30 cellular contexts compared by ENCODE assay signal in genomic region chr17:57404807-57405485, GRCh38.
DNase-seq lines count a peak whose midpoint lies in the region; ATAC-seq, FAIRE-seq and TF ChIP-seq lines count a peak whose summit lies in the region.
"Had no signal": no experiment of that assay in that cellular context is flagged by ENCODE, and none has a peak within 500 bp of the region (broad histone marks: within the 10 kb centered on the region; RNA-seq: fewer than 3 reads in every experiment).

No MANE protein-coding gene starts in this region.

- no peak for TF ChIP-seq EP300 in K562 (IDR thresholded peaks at IDR 0.05; ENCODE audit: low read length)

- no peak overlapping the region for H3K4me2 ChIP-seq in K562 (ENCODE audit: insufficient read depth, low read length)

- peaks cover 25% of the 10 kb centered on the region for H3K36me3 Mint-ChIP-seq in nephron progenitor cell (ENCODE audit: low read depth)
- H3K36me3 Mint-ChIP-seq in stimulated activated effector memory CD8-positive, alpha-beta T cell treated with anti-CD3 and anti-CD28 coated beads, Interleukin-12 subunit alpha, Interleukin-12 subunit beta, amount 100 ng/mL, for 72 hours: peaks cover 28% of the 10 kb centered on the region

- POLR2A ChIA-PET in K562 (lab: Yijun Ruan, JAX): no interaction called here

- H3K4me3 ChIP-seq in left ventricle myocardium inferior (no peak overlapping the region), K562 (no peak overlapping the region)
- H3K4me3 ChIP-seq: lower lobe of right lung, sigmoid colon, transverse colon had no signal

- CTCF ChIA-PET in K562 (lab: Yijun Ruan, JAX; ENCODE audit: low intra/inter-chr PET ratio): interaction anchor here (2.2 kb wide), 1 partner anchor 162 kb away, joined by 7 read pairs; no protein-coding TSS in a partner anchor

- H3K4me3 Mint-ChIP-seq in nephron progenitor cell: no peak overlapping the region
- no peak overlapping the region for H3K4me3 Mint-ChIP-seq in stimulated activated effector memory CD8-positive, alpha-beta T cell treated with anti-CD3 and anti-CD28 coated beads, Interleukin-12 subunit alpha, Interleukin-12 subunit beta, amount 100 ng/mL, for 72 hours
- H3K4me3 Mint-ChIP-seq: activated naive CD8-positive, alpha-beta T cell; activated T-cell treated with anti-CD3 and anti-CD28 coated beads, Interleukin-2, amount 50 U/mL, for 24 hours; CD4-positive, alpha-beta memory T cell; endodermal cell had no signal

- WGBS in K562 (ENCODE audit: insufficient coverage, low coverage, missing lambda C conversion rate): 94% methylated on average over 5 of the region's 5 CpGs

- DNase-seq in left ventricle myocardium inferior: no peak
- no peak for DNase-seq in cardiac septum (ENCODE audit: low spot score)
- DNase-seq in K562 (ENCODE audit: extremely low read depth in 1 of 4, low spot score in 3 of 4): no peak
- DNase-seq in nephron progenitor cell: no peak
- no peak for DNase-seq in stimulated activated effector memory CD8-positive, alpha-beta T cell treated with anti-CD3 and anti-CD28 coated beads, Interleukin-12 subunit alpha, Interleukin-12 subunit beta, amount 100 ng/mL, for 72 hours (ENCODE audit: low spot score in 2 of 2)
- no peak for DNase-seq in foreskin keratinocyte
- no peak for DNase-seq in activated T-cell treated with anti-CD3 and anti-CD28 coated beads for 4 hours
- DNase-seq in GOT3 (lab: John Stamatoyannopoulos, UW): no peak
- DNase-seq: activated CD4-positive, alpha-beta T cell treated with anti-CD3 and anti-CD28 coated beads for 4 hours; activated effector memory CD4-positive, alpha-beta T cell treated with anti-CD3 and anti-CD28 coated beads, Interleukin-2, amount 50 U/mL, for 16 hours; activated T-cell treated with anti-CD3 and anti-CD28 coated beads, Interleukin-2, amount 50 U/mL, for 24 hours; CD4-positive, alpha-beta memory T cell; endodermal cell; head of caudate nucleus; lower lobe of right lung; NCI-H1436 treated with DMSO at 0.1 percent for 48 hours; NCI-H2107; NCI-H345; sigmoid colon; stimulated activated CD4-positive, alpha-beta T cell treated with anti-CD3 and anti-CD28 coated beads, Interleukin-4, amount 100 ng/mL, for 24 hours; SW 1271; T1000; transverse colon had no signal

- no peaks in the 10 kb centered on the region for H3K27me3 Mint-ChIP-seq in nephron progenitor cell (ENCODE audit: low read depth, poor library complexity)
- H3K27me3 Mint-ChIP-seq: activated naive CD8-positive, alpha-beta T cell; activated T-cell treated with anti-CD3 and anti-CD28 coated beads, Interleukin-2, amount 50 U/mL, for 24 hours; CD4-positive, alpha-beta memory T cell had no signal

- H3K9me1 ChIP-seq in K562 (ENCODE audit: control insufficient read depth, insufficient read depth, low read length): no peaks in the 10 kb centered on the region

- H3K79me2 ChIP-seq in K562 (ENCODE audit: control insufficient read depth, insufficient read depth, low read length): peaks cover 16% of the 10 kb centered on the region

- intact Hi-C loops in left ventricle myocardium inferior (cut with micrococcal nuclease) (no loop called here), cardiac septum (cut with DNase I) (no loop called here), K562 (cut with micrococcal nuclease) (no loop called here)

- H3K27ac ChIP-seq in left ventricle myocardium inferior (replicated peaks): peak overlapping the region; percentile 43
- no peak overlapping the region for H3K27ac ChIP-seq in K562 (ENCODE audit: extremely low read depth, low read depth, low read length)
- no peak overlapping the region for H3K27ac ChIP-seq in foreskin keratinocyte
- H3K27ac ChIP-seq: lower lobe of right lung, parathyroid adenoma had no signal

- no peak for FAIRE-seq in K562 (lab: Jason Lieb, UNC)
- FAIRE-seq: bronchial epithelial cell, GM19239, keratinocyte, RCC 7860 had no signal

- no TSS peak for BruUV-seq in K562 (replicated peaks; lab: Mats Ljungman, UMichigan)

- H3K4me1 Mint-ChIP-seq in nephron progenitor cell: peaks cover 100% of the 10 kb centered on the region
- peaks cover 50% of the 10 kb centered on the region for H3K4me1 Mint-ChIP-seq in stimulated activated effector memory CD8-positive, alpha-beta T cell treated with anti-CD3 and anti-CD28 coated beads, Interleukin-12 subunit alpha, Interleukin-12 subunit beta, amount 100 ng/mL, for 72 hours

- TF ChIP-seq CTCF in left ventricle myocardium inferior (IDR thresholded peaks at IDR 0.05; ENCODE audit: borderline replicate concordance): no peak
- no peak for TF ChIP-seq CTCF in K562 (IDR thresholded peaks at IDR 0.05 in 2 of 3, conservative IDR thresholded peaks at IDR 0.05 in 1 of 3; ENCODE audit: insufficient read depth in 2 of 3, low read depth in 1 of 3, low read length in 3 of 3)
- TF ChIP-seq CTCF in nephron progenitor cell (IDR thresholded peaks at IDR 0.05): no peak
- TF ChIP-seq CTCF in foreskin keratinocyte (conservative IDR thresholded peaks at IDR 0.05): no peak

- ATAC-seq in K562: no peak
- ATAC-seq in stimulated activated effector memory CD8-positive, alpha-beta T cell treated with anti-CD3 and anti-CD28 coated beads, Interleukin-12 subunit alpha, Interleukin-12 subunit beta, amount 100 ng/mL, for 72 hours: no peak
- ATAC-seq in foreskin keratinocyte: no peak
- ATAC-seq: esophagus mucosa, lower lobe of right lung had no signal

- no peak for TF ChIP-seq POLR2A in K562 (conservative IDR thresholded peaks at IDR 0.05)

- H4K20me1 ChIP-seq in K562 (replicated peaks; ENCODE audit: control insufficient read depth, insufficient read depth, low read length): 0 out of 2 replicates have a peak, but pooled peaks cover under 1% of the 10 kb centered on the region

- H3K4me1 ChIP-seq in left ventricle myocardium inferior: peaks cover 68% of the 10 kb centered on the region
- peaks cover 16 to 19% of the 10 kb centered on the region in 2 experiments for H3K4me1 ChIP-seq in K562 (replicated peaks in 1 of 2; ENCODE audit: control insufficient read depth in 2 of 2, insufficient read depth in 2 of 2, low read length in 2 of 2)
- peaks cover 8% of the 10 kb centered on the region for H3K4me1 ChIP-seq in foreskin keratinocyte

- no peak overlapping the region for H2AFZ ChIP-seq in K562 (ENCODE audit: low read depth, low read length)
- H2AFZ ChIP-seq: parathyroid adenoma had no signal

- H3K9me3 ChIP-seq in left ventricle myocardium inferior (replicated peaks) (no peaks in the 10 kb centered on the region), K562 (replicated peaks; ENCODE audit: control insufficient read depth, insufficient read depth, low read depth, low read length) (no peaks in the 10 kb centered on the region)
- H3K9me3 ChIP-seq: lower lobe of right lung, sigmoid colon, transverse colon had no signal

- TF ChIP-seq RAD21 in K562 (CRISPR knock-in tag; conservative IDR thresholded peaks at IDR 0.05 in 1 of 2, IDR thresholded peaks at IDR 0.05 in 1 of 2): no peak

- H3K36me3 ChIP-seq in left ventricle myocardium inferior (no peaks in the 10 kb centered on the region), K562 (ENCODE audit: control insufficient read depth, insufficient read depth, low read length) (peaks cover 35% of the 10 kb centered on the region)
- H3K36me3 ChIP-seq: lower lobe of right lung, transverse colon had no signal

- peak overlapping the region; percentile 95 for H3K27ac Mint-ChIP-seq in nephron progenitor cell
- H3K27ac Mint-ChIP-seq in stimulated activated effector memory CD8-positive, alpha-beta T cell treated with anti-CD3 and anti-CD28 coated beads, Interleukin-12 subunit alpha, Interleukin-12 subunit beta, amount 100 ng/mL, for 72 hours: peak overlapping the region; percentile 74
- H3K27ac Mint-ChIP-seq: activated T-cell treated with anti-CD3 and anti-CD28 coated beads, Interleukin-2, amount 50 U/mL, for 24 hours; endodermal cell had no signal

- in situ Hi-C loops in K562 (cut with MboI): no loop called here

- H3K27me3 ChIP-seq in left ventricle myocardium inferior (ENCODE audit: low read depth) (no peaks in the 10 kb centered on the region), K562 (ENCODE audit: control insufficient read depth in 2 of 2, insufficient read depth in 2 of 2, low read length in 2 of 2) (no peaks in the 10 kb centered on the region), foreskin keratinocyte (no peaks in the 10 kb centered on the region)
- H3K27me3 ChIP-seq: sigmoid colon, transverse colon had no signal

- H3K9me3 Mint-ChIP-seq in nephron progenitor cell: no peaks in the 10 kb centered on the region
- H3K9me3 Mint-ChIP-seq in stimulated activated effector memory CD8-positive, alpha-beta T cell treated with anti-CD3 and anti-CD28 coated beads, Interleukin-12 subunit alpha, Interleukin-12 subunit beta, amount 100 ng/mL, for 72 hours: no peaks in the 10 kb centered on the region
- H3K9me3 Mint-ChIP-seq: activated T-cell treated with anti-CD3 and anti-CD28 coated beads, Interleukin-2, amount 50 U/mL, for 24 hours; endodermal cell had no signal

- no peak overlapping the region for H3K9ac ChIP-seq in K562 (ENCODE audit: insufficient read depth in 1 of 2, low read depth in 2 of 2, low read length in 2 of 2)
- H3K9ac ChIP-seq: parathyroid adenoma had no signal

TF ChIP-seq in K562, 482 proteins besides CTCF, POLR2A, EP300 and RAD21 (continues in another document):
- no peak for TF ChIP-seq LARP7 (IDR thresholded peaks at IDR 0.05)
